In genomic region chr3:119530418-119530817, GRCh38 we compare ENCODE assay signal across 2 cellular contexts.
TF ChIP-seq lines count a peak whose summit lies in the region.

No MANE protein-coding gene starts in this region.

TF ChIP-seq in A549, 52 proteins besides CTCF, POLR2A, EP300 and RAD21:
- no peak for TF ChIP-seq TFCP2L1 (CRISPR knock-in tag; IDR thresholded peaks at IDR 0.05)
- no peak for TF ChIP-seq EHF (CRISPR knock-in tag; IDR thresholded peaks at IDR 0.05)
- no peak for TF ChIP-seq ZNF302 (CRISPR knock-in tag; IDR thresholded peaks at IDR 0.05)
TF ChIP-seq in A549: peak in this region for 0.

TF ChIP-seq in IMR-90, 13 proteins besides CTCF, POLR2A, EP300 and RAD21:
- TF ChIP-seq ELK1 (IDR thresholded peaks at IDR 0.05; ENCODE audit: borderline replicate concordance, low read depth, low read length): no peak
- TF ChIP-seq CEBPB (IDR thresholded peaks at IDR 0.05; ENCODE audit: low read depth, low read length): no peak
- no peak for TF ChIP-seq SMC3 (IDR thresholded peaks at IDR 0.05; ENCODE audit: low read depth, low read length)
- no peak for TF ChIP-seq FOS (IDR thresholded peaks at IDR 0.05; ENCODE audit: low read depth, low read length)
- TF ChIP-seq, protein P1, sequence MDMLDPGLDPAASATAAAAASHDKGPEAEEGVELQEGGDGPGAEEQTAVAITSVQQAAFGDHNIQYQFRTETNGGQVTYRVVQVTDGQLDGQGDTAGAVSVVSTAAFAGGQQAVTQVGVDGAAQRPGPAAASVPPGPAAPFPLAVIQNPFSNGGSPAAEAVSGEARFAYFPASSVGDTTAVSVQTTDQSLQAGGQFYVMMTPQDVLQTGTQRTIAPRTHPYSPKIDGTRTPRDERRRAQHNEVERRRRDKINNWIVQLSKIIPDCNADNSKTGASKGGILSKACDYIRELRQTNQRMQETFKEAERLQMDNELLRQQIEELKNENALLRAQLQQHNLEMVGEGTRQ (IDR thresholded peaks at IDR 0.05; ENCODE audit: low read depth, low read length): no peak
- no peak for TF ChIP-seq MXI1 (IDR thresholded peaks at IDR 0.05; ENCODE audit: borderline replicate concordance, low read depth, low read length)
- TF ChIP-seq BHLHE40 (IDR thresholded peaks at IDR 0.05; ENCODE audit: low read depth, low read length): no peak
